In genomic region chr9:130939405-130939941, GRCh38 we compare ENCODE assay signal across 9 cellular contexts. TPM values are rescaled to one million over a fixed set of nuclear protein-coding genes. Genes with fewer than 3 reads are reported as not detected.
DNase-seq lines count a peak whose midpoint lies in the region; ATAC-seq and TF ChIP-seq lines count a peak whose summit lies in the region.
"Had no signal": no experiment of that assay in that cellular context is flagged by ENCODE, and none has a peak within 500 bp of the region (broad histone marks: within the 10 kb centered on the region; RNA-seq: fewer than 3 reads in every experiment).

No MANE protein-coding gene starts in this region.

- TF ChIP-seq CTCF in GM23338 (conservative IDR thresholded peaks at IDR 0.05; ENCODE audit: low read depth in 2 of 2): no peak
- TF ChIP-seq CTCF in RWPE2 (IDR thresholded peaks at IDR 0.05; ENCODE audit: poor library complexity, severe bottlenecking): peak; percentile 61

- H3K27me3 ChIP-seq in GM23338 (ENCODE audit: insufficient read depth): peaks cover 48% of the 10 kb centered on the region
- no peaks in the 10 kb centered on the region for H3K27me3 ChIP-seq in RWPE2 (ENCODE audit: insufficient read depth, poor library complexity, severe bottlenecking)

- H3K36me3 ChIP-seq in GM23338 (ENCODE audit: insufficient read depth) (no peaks in the 10 kb centered on the region), RWPE2 (ENCODE audit: low read depth) (no peaks in the 10 kb centered on the region)

- H4K20me1 ChIP-seq in GM23338 (replicated peaks; ENCODE audit: insufficient read depth): no peaks in the 10 kb centered on the region

- peaks cover 40% of the 10 kb centered on the region for H3K4me1 Mint-ChIP-seq in GM23338

- no peaks in the 10 kb centered on the region for H3K79me2 ChIP-seq in GM23338 (replicated peaks; ENCODE audit: insufficient read depth)

- H3K4me1 ChIP-seq in GM23338 (ENCODE audit: insufficient read depth): peaks cover 29% of the 10 kb centered on the region
- peaks cover 17% of the 10 kb centered on the region for H3K4me1 ChIP-seq in RWPE2 (ENCODE audit: insufficient read depth, poor library complexity, severe bottlenecking)

- H3K9me2 ChIP-seq in GM23338 (ENCODE audit: insufficient read depth): no peaks in the 10 kb centered on the region

- peak overlapping the region; percentile 70; the same call in 2 of the 3 replicates for H3K4me3 Mint-ChIP-seq in GM23338

- H3K27me3 Mint-ChIP-seq in GM23338 (ENCODE audit: insufficient read depth, low read depth, poor library complexity): peaks cover 55% of the 10 kb centered on the region

- H3K36me3 Mint-ChIP-seq in GM23338 (ENCODE audit: low read depth): no peaks in the 10 kb centered on the region; the same call in 2 of the 3 replicates

- H3K4me3 ChIP-seq in GM23338 (peak overlapping the region; percentile 96), RWPE2 (ENCODE audit: severe bottlenecking) (peak overlapping the region; percentile 61), skeletal muscle cell (ENCODE audit: low read depth, low read length) (peak overlapping the region; percentile 57)

- peak overlapping the region; percentile 87 for H2AFZ ChIP-seq in GM23338

- peak overlapping the region; percentile 96 for H3K4me2 ChIP-seq in GM23338

- no peak overlapping the region for H3K27ac ChIP-seq in GM23338 (ENCODE audit: low read depth)
- H3K27ac ChIP-seq in RWPE2 (ENCODE audit: poor library complexity, severe bottlenecking): peak overlapping the region; percentile 16
- no peak overlapping the region for H3K27ac ChIP-seq in substantia nigra (ENCODE audit: low read depth, low read length, poor library complexity, severe bottlenecking)

- H3K9me3 Mint-ChIP-seq in GM23338: no peaks in the 10 kb centered on the region; the same call in 2 of the 3 replicates

- ATAC-seq in GM23338 (peak; percentile 5), RWPE2 (ENCODE audit: low read depth) (no peak), GM21447 (IDR thresholded peaks at IDR 0.05; ENCODE audit: unreplicated experiment) (no peak)

- H3F3A ChIP-seq in GM23338 (replicated peaks; ENCODE audit: low read depth): peaks cover 14% of the 10 kb centered on the region

- H3K9me3 ChIP-seq in RWPE2 (ENCODE audit: severe bottlenecking): no peaks in the 10 kb centered on the region

- DNase-seq in GM23338 (ENCODE audit: low spot score) (peak; percentile 68), RWPE2 (ENCODE audit: low spot score) (no peak), germinal center (ENCODE audit: low spot score) (peak; percentile 32), skeletal muscle cell (ENCODE audit: low read depth) (no peak), SKM-1 treated with dmso at 0.1 percent for 144 hours (lab: John Stamatoyannopoulos, UW; ENCODE audit: unreplicated experiment) (no peak), cerebellar nuclear complex (lab: John Stamatoyannopoulos, UW) (no peak), substantia nigra (lab: John Stamatoyannopoulos, UW) (no peak)
- DNase-seq: effector memory CD4-positive, alpha-beta T cell had no signal

- no peak overlapping the region for H3K27ac Mint-ChIP-seq in GM23338

TF ChIP-seq in GM23338, 12 proteins besides CTCF, POLR2A, EP300 and RAD21:
- TF ChIP-seq JUNB (IDR thresholded peaks at IDR 0.05; ENCODE audit: unreplicated experiment) (no peak), EZH2 (IDR thresholded peaks at IDR 0.05; ENCODE audit: low read depth, unreplicated experiment) (peak; percentile 34)

RNA-seq across cellular contexts. Expression of gene FIBCD1, which starts 0.4 kb away (rescaled TPM):
- total RNA-seq in GM23338 (2014; rRNA removed; shearing (Covaris generic)): 4.4 and 15.5 TPM in 2 replicates
- polyA plus RNA-seq in GM23338 (2016; fragmentation: Nextera tagmentation; extraction: Ambion mirVana): 5.6 and 9.0 TPM in 2 replicates

RNA-seq across cellular contexts. Expression of gene QRFP, which starts 42.9 kb away (rescaled TPM):
- total RNA-seq in GM23338 (2014; rRNA removed; shearing (Covaris generic)): not detected in 2 replicates
- not detected in 2 replicates for polyA plus RNA-seq in GM23338 (2016; fragmentation: Nextera tagmentation; extraction: Ambion mirVana)

Comparison
In these comparisons a context has a peak if more than half of its experiments do, and no peak if none do; other contexts are left out.
1. DNase-seq: peak in GM23338 (single experiment) and germinal center (single experiment); none in RWPE2 (single experiment), skeletal muscle cell (single experiment), SKM-1 treated with dmso at 0.1 percent for 144 hours (single experiment), cerebellar nuclear complex (0 of 2) and substantia nigra (0 of 49).
2. Peak in every context shown above with its lines, with median percentiles within 50 percentile points of each other: H3K4me3 ChIP-seq.